ENCODE assay signal across 1 cellular context in the genomic region with DNA sequence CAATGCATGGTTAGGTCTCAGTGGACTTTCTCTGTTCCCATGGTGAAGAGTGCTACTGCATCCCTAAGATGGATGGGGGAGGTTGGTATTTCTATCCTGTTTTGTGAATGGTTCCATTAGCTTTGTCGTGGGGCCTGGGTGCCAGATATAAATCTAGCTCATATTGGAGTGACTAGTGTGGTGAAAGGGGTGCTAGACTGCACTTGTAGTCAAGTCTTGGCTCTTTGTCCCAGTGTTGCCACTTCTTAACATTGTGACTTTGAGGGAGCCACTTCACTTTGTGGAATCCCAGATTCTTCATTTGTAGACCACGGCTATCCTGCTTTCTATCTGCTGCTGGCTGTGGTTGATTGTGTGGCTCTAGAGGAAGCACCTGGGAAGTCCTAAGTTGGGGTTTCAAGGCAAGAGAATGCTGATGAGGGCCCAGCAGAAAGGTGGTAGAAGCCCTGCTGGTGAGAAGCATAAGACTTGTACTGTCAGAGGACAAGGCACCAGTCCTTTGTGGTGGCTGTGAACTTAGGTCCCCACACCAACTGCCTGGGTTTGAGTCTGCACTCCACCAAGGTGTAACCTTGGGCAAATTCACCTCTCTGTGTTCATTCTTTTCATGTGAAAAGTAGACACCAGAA.
TF ChIP-seq lines count a peak whose summit lies in the region.

No MANE protein-coding gene starts in this region.

TF ChIP-seq in K562, 482 proteins besides CTCF, POLR2A, EP300 and RAD21:
- no peak for TF ChIP-seq CHD4 (IDR thresholded peaks at IDR 0.05; ENCODE audit: insufficient read depth, insufficient replicate concordance, low read depth, low read length, poor library complexity, severe bottlenecking)
- no peak for TF ChIP-seq POLR3G (IDR thresholded peaks at IDR 0.05; ENCODE audit: extremely low read depth, insufficient read length, insufficient replicate concordance)
- TF ChIP-seq PRPF4 (IDR thresholded peaks at IDR 0.05; ENCODE audit: insufficient read depth, low read depth, low read length, poor library complexity, severe bottlenecking) = no peak
- no peak for TF ChIP-seq TCF7L2 (IDR thresholded peaks at IDR 0.05; ENCODE audit: low read depth, low read length)
- TF ChIP-seq ERF (CRISPR knock-in tag; IDR thresholded peaks at IDR 0.05) = no peak
